1 cellular context compared by ENCODE assay signal in the genomic region with DNA sequence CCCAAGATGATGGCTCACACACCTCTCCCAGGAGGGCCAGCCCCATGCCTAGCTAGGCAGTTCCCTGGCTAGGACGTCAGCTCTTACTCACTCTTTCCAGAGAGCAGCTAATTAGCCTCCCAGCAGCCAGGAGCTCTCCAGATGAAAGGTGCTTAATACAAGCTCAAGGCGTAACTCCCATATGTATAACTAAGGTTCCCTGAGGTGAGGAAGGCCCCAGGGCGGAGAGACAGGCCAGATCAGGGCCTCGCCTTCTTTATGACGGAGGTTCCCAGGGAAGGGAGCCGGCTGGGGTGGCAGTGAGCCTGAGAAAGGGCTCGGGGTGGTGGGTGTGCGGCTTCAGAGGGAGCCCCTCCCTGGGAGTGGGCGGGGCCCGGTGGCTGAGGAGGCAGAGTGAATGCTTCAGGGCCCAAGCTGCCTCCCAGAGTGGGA.
TF ChIP-seq lines count a peak whose summit lies in the region.

No MANE protein-coding gene starts in this region.

TF ChIP-seq in SK-N-SH treated with all-trans-retinoic acid at 6 μM for 48 hours, 23 proteins besides CTCF, POLR2A, EP300 and RAD21 (continued from another document):
- TF ChIP-seq, protein P1, sequence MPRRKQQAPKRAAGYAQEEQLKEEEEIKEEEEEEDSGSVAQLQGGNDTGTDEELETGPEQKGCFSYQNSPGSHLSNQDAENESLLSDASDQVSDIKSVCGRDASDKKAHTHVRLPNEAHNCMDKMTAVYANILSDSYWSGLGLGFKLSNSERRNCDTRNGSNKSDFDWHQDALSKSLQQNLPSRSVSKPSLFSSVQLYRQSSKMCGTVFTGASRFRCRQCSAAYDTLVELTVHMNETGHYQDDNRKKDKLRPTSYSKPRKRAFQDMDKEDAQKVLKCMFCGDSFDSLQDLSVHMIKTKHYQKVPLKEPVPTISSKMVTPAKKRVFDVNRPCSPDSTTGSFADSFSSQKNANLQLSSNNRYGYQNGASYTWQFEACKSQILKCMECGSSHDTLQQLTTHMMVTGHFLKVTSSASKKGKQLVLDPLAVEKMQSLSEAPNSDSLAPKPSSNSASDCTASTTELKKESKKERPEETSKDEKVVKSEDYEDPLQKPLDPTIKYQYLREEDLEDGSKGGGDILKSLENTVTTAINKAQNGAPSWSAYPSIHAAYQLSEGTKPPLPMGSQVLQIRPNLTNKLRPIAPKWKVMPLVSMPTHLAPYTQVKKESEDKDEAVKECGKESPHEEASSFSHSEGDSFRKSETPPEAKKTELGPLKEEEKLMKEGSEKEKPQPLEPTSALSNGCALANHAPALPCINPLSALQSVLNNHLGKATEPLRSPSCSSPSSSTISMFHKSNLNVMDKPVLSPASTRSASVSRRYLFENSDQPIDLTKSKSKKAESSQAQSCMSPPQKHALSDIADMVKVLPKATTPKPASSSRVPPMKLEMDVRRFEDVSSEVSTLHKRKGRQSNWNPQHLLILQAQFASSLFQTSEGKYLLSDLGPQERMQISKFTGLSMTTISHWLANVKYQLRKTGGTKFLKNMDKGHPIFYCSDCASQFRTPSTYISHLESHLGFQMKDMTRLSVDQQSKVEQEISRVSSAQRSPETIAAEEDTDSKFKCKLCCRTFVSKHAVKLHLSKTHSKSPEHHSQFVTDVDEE (CRISPR knock-in tag; IDR thresholded peaks at IDR 0.05), result no peak
- no peak for TF ChIP-seq TOX (CRISPR knock-in tag; IDR thresholded peaks at IDR 0.05; ENCODE audit: borderline replicate concordance)
- TF ChIP-seq OSR1 (CRISPR knock-in tag; IDR thresholded peaks at IDR 0.05), result no peak
- TF ChIP-seq ZNF8 (CRISPR knock-in tag; IDR thresholded peaks at IDR 0.05), result no peak
- TF ChIP-seq, protein P2, sequence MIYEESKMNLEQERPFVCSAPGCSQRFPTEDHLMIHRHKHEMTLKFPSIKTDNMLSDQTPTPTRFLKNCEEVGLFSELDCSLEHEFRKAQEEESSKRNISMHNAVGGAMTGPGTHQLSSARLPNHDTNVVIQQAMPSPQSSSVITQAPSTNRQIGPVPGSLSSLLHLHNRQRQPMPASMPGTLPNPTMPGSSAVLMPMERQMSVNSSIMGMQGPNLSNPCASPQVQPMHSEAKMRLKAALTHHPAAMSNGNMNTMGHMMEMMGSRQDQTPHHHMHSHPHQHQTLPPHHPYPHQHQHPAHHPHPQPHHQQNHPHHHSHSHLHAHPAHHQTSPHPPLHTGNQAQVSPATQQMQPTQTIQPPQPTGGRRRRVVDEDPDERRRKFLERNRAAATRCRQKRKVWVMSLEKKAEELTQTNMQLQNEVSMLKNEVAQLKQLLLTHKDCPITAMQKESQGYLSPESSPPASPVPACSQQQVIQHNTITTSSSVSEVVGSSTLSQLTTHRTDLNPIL (CRISPR knock-in tag; IDR thresholded peaks at IDR 0.05; ENCODE audit: low read depth), result no peak
- no peak for TF ChIP-seq ESRRG (CRISPR knock-in tag; IDR thresholded peaks at IDR 0.05)
- TF ChIP-seq GLIS3 (CRISPR knock-in tag; IDR thresholded peaks at IDR 0.05), result no peak
